8 cellular contexts compared by ENCODE assay signal in the genomic region with DNA sequence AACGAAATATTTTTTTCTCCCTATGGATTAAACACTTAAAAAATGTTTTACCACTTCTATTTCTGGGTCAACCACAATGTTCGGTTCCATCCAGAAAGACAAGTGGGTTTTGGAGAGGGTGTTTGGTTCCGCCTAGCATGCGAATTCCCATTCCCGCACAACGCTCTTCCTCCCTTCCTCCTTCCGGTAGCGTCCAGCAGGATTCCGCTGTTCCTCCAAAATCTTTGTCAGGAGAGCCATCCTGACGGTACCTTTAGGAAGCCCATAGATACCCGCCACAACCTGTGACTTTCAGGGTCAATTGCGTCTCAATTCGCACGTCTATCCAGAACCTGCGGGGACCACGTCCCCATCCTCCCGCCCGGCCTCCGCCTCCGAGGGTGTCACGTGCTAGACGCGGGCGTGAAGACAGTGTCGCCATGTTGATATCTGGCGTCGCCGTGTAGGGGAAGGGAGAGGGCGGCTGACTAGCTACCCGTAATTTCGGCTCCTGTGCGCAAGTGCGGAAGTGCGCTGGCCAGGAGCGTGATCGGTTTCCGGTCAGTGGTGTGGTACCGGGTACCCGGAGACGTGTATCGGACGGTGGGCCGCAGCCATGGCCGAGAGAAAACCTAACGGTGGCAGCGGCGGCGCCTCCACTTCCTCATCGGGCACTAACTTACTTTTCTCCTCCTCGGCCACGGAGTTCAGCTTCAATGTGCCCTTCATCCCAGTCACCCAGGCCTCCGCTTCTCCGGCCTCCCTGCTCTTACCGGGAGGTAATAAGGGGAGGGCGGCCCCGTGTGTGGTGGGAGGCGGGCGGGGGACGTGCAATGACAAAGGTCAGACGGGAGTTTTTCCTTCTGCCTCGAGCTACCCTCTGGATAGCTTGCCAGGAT. TPM values are rescaled to one million over a fixed set of nuclear protein-coding genes. Genes with fewer than 3 reads are reported as not detected.
DNase-seq lines count a peak whose midpoint lies in the region; ATAC-seq and TF ChIP-seq lines count a peak whose summit lies in the region.

A gene (plus strand): TSS at position 543 of the 878 bp plus-strand sequence. CDS start 53 bp downstream, at position 596.

- H3K4me1 ChIP-seq in smooth muscle cell (ENCODE audit: low read depth), result peaks cover 24% of the 10 kb centered on the region

- DNase-seq in AG04450 (ENCODE audit: low read depth, low spot score), result peak; percentile 90
- peak; percentile 86 for DNase-seq in NCI-H226
- DNase-seq in WTC11 (ENCODE audit: low spot score), result peak; percentile 92
- DNase-seq in cardiac fibroblast (ENCODE audit: low read depth in 2 of 2), result peak; percentile 96 to 97
- peak; percentile 96 for DNase-seq in iPS-NIHi11 (ENCODE audit: low spot score)
- DNase-seq in smooth muscle cell (lab: John Stamatoyannopoulos, UW; ENCODE audit: unreplicated experiment), result peak; percentile 75

- peak within 1 kb of the TSS; percentile 100 for H3K4me2 ChIP-seq in smooth muscle cell

- peak within 1 kb of the TSS; percentile 75 for H3K27ac ChIP-seq in AG04450 (ENCODE audit: low read depth, low read length)
- H3K27ac ChIP-seq in smooth muscle cell (ENCODE audit: low read depth), result peak within 1 kb of the TSS; percentile 74

- POLR2A ChIA-PET in AG04450 (lab: Yijun Ruan, JAX) (interaction anchor here (0.8 to 1.9 kb wide), 6 partner anchors 9 to 43 kb away, joined by 3 to 7 read pairs (median 4); a partner anchor contains a TSS), WTC11 (lab: Charles Lee) (interaction anchor here (1.0 to 2.0 kb wide), 4 partner anchors 19 to 167 kb away, joined by 3 to 8 read pairs (median 6); a partner anchor contains a TSS)

- WGBS in smooth muscle cell (ENCODE audit: low lambda C conversion rate), result 1% methylated on average over 60 of the region's 61 CpGs

- H4K20me1 ChIP-seq in smooth muscle cell (ENCODE audit: low read depth), result peaks cover 37% of the 10 kb centered on the region

- ATAC-seq in GM18909 (IDR thresholded peaks at IDR 0.05; ENCODE audit: poor library complexity, unreplicated experiment) (peak; percentile 99), HG03175 (IDR thresholded peaks at IDR 0.05; ENCODE audit: unreplicated experiment) (peak; percentile 99), WTC11 (peak; percentile 96)

- peak within 1 kb of the TSS; percentile 96 for H3K9ac ChIP-seq in smooth muscle cell (ENCODE audit: low read depth)

- H3K79me2 ChIP-seq in smooth muscle cell (ENCODE audit: low read depth), result peaks cover 59% of the 10 kb centered on the region

- peaks cover 12% of the 10 kb centered on the region for H3K9me3 Mint-ChIP-seq in WTC11

- H3K4me3 ChIP-seq in AG04450 (ENCODE audit: low read depth, low read length), result peak within 1 kb of the TSS; percentile 93
- peak within 1 kb of the TSS; percentile 96 to 97 for H3K4me3 ChIP-seq in cardiac fibroblast (replicated peaks in 1 of 2; ENCODE audit: low read depth in 2 of 2, low read length in 2 of 2)
- peak within 1 kb of the TSS; percentile 96 for H3K4me3 ChIP-seq in smooth muscle cell

- CTCF ChIA-PET in AG04450 (lab: Charles Lee) (interaction anchor here (0.8 to 1.8 kb wide), 4 partner anchors 18 to 142 kb away, joined by 3 to 7 read pairs (median 5); no protein-coding TSS in a partner anchor), WTC11 (lab: Charles Lee) (interaction anchor here (0.8 to 1.5 kb wide), 6 partner anchors 13 to 205 kb away, joined by 3 to 6 read pairs (median 4); a partner anchor contains a TSS)

- peaks cover 5% of the 10 kb centered on the region; the same call in 1 of the 2 replicates for H3K27me3 Mint-ChIP-seq in WTC11 (ENCODE audit: low read depth)

- H3K27me3 ChIP-seq in AG04450 (ENCODE audit: control insufficient read depth, insufficient read depth, low read length) (no peaks in the 10 kb centered on the region), smooth muscle cell (ENCODE audit: low read depth) (no peaks in the 10 kb centered on the region)

- H3F3A ChIP-seq in smooth muscle cell (ENCODE audit: low read depth), result peaks cover 6% of the 10 kb centered on the region

- H3K36me3 Mint-ChIP-seq in WTC11, result peaks cover 28% of the 10 kb centered on the region

- H2AFZ ChIP-seq in smooth muscle cell (ENCODE audit: low read depth), result peak within 1 kb of the TSS; percentile 83

- H3K36me3 ChIP-seq in smooth muscle cell (ENCODE audit: low read depth), result no peaks in the 10 kb centered on the region

- peak within 1 kb of the TSS; percentile 93 for H3K4me3 Mint-ChIP-seq in WTC11

- H3K9me3 ChIP-seq in AG04450 (ENCODE audit: control insufficient read depth, insufficient read depth, low read length), result no peaks in the 10 kb centered on the region; the same call in 1 of the 2 replicates
- no peaks in the 10 kb centered on the region for H3K9me3 ChIP-seq in smooth muscle cell (replicated peaks; ENCODE audit: low read depth)

- peak within 1 kb of the TSS; percentile 96 for H3K27ac Mint-ChIP-seq in WTC11

- TF ChIP-seq CTCF in AG04450 (IDR thresholded peaks at IDR 0.05; ENCODE audit: low read depth, low read length) (no peak), WTC11 (IDR thresholded peaks at IDR 0.05) (no peak), cardiac fibroblast (IDR thresholded peaks at IDR 0.05; ENCODE audit: low read depth, low read length) (no peak), smooth muscle cell (IDR thresholded peaks at IDR 0.05; ENCODE audit: borderline replicate concordance, insufficient read depth, poor library complexity, severe bottlenecking) (no peak)

- H3K4me1 Mint-ChIP-seq in WTC11, result peaks cover 22% of the 10 kb centered on the region

TF ChIP-seq in WTC11, 78 proteins besides CTCF, POLR2A, EP300 and RAD21 (continues in another document):
- TF ChIP-seq, protein P1, sequence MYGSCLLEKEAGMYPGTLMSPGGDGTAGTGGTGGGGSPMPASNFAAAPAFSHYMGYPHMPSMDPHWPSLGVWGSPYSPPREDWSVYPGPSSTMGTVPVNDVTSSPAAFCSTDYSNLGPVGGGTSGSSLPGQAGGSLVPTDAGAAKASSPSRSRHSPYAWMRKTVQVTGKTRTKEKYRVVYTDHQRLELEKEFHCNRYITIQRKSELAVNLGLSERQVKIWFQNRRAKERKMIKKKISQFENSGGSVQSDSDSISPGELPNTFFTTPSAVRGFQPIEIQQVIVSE (CRISPR knock-in tag; IDR thresholded peaks at IDR 0.05; ENCODE audit: borderline replicate concordance), result no peak
- no peak; the same call in 1 of the 2 replicates for TF ChIP-seq OVOL2 (CRISPR knock-in tag; IDR thresholded peaks at IDR 0.05; ENCODE audit: borderline replicate concordance)
- TF ChIP-seq NFE2L1 (CRISPR knock-in tag; IDR thresholded peaks at IDR 0.05), result peak; percentile 85; the same call in 1 of the 2 replicates
- TF ChIP-seq, protein P2, sequence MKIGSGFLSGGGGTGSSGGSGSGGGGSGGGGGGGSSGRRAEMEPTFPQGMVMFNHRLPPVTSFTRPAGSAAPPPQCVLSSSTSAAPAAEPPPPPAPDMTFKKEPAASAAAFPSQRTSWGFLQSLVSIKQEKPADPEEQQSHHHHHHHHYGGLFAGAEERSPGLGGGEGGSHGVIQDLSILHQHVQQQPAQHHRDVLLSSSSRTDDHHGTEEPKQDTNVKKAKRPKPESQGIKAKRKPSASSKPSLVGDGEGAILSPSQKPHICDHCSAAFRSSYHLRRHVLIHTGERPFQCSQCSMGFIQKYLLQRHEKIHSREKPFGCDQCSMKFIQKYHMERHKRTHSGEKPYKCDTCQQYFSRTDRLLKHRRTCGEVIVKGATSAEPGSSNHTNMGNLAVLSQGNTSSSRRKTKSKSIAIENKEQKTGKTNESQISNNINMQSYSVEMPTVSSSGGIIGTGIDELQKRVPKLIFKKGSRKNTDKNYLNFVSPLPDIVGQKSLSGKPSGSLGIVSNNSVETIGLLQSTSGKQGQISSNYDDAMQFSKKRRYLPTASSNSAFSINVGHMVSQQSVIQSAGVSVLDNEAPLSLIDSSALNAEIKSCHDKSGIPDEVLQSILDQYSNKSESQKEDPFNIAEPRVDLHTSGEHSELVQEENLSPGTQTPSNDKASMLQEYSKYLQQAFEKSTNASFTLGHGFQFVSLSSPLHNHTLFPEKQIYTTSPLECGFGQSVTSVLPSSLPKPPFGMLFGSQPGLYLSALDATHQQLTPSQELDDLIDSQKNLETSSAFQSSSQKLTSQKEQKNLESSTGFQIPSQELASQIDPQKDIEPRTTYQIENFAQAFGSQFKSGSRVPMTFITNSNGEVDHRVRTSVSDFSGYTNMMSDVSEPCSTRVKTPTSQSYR (CRISPR knock-in tag; IDR thresholded peaks at IDR 0.05), result peak; percentile 40; the same call in 1 of the 2 replicates
- no peak for TF ChIP-seq SOX15 (CRISPR knock-in tag; IDR thresholded peaks at IDR 0.05)
- TF ChIP-seq, protein P3, sequence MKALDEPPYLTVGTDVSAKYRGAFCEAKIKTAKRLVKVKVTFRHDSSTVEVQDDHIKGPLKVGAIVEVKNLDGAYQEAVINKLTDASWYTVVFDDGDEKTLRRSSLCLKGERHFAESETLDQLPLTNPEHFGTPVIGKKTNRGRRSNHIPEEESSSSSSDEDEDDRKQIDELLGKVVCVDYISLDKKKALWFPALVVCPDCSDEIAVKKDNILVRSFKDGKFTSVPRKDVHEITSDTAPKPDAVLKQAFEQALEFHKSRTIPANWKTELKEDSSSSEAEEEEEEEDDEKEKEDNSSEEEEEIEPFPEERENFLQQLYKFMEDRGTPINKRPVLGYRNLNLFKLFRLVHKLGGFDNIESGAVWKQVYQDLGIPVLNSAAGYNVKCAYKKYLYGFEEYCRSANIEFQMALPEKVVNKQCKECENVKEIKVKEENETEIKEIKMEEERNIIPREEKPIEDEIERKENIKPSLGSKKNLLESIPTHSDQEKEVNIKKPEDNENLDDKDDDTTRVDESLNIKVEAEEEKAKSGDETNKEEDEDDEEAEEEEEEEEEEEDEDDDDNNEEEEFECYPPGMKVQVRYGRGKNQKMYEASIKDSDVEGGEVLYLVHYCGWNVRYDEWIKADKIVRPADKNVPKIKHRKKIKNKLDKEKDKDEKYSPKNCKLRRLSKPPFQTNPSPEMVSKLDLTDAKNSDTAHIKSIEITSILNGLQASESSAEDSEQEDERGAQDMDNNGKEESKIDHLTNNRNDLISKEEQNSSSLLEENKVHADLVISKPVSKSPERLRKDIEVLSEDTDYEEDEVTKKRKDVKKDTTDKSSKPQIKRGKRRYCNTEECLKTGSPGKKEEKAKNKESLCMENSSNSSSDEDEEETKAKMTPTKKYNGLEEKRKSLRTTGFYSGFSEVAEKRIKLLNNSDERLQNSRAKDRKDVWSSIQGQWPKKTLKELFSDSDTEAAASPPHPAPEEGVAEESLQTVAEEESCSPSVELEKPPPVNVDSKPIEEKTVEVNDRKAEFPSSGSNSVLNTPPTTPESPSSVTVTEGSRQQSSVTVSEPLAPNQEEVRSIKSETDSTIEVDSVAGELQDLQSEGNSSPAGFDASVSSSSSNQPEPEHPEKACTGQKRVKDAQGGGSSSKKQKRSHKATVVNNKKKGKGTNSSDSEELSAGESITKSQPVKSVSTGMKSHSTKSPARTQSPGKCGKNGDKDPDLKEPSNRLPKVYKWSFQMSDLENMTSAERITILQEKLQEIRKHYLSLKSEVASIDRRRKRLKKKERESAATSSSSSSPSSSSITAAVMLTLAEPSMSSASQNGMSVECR (CRISPR knock-in tag; IDR thresholded peaks at IDR 0.05; ENCODE audit: borderline replicate concordance), result peak; percentile 35; the same call in 1 of the 2 replicates

RNA-seq across cellular contexts. Expression of the gene that starts here (rescaled TPM):
- polyA plus RNA-seq in AG04450 (2011; rRNA removed), result 54.9 and 62.8 TPM in 2 replicates
- polyA minus RNA-seq in AG04450 (2011; rRNA and poly(A)+ RNA removed), result 150 and 152 TPM in 2 replicates
- total RNA-seq in WTC11 (2021), result 63.8 to 82.3 TPM (median 68.4 TPM) in 3 replicates
- 33.0 and 35.9 TPM in 2 replicates for total RNA-seq in smooth muscle cell
- polyA plus RNA-seq in smooth muscle cell, result 39.2 and 49.4 TPM in 2 replicates

Comparison
In these comparisons a context has a peak if more than half of its experiments do, and no peak if none do; other contexts are left out.
1. Peak in every context shown above with its lines: DNase-seq, ATAC-seq, H3K4me3 ChIP-seq and H3K27ac ChIP-seq.